10 cellular contexts compared by ENCODE assay signal in genomic region chr4:6696611-6697010, GRCh38. TPM values are rescaled to one million over a fixed set of nuclear protein-coding genes. Genes with fewer than 3 reads are reported as not detected.
A peak's percentile ranks its signal among the peaks of the same experiment; 100 is the strongest.
DNase-seq lines count a peak whose midpoint lies in the region; ATAC-seq and TF ChIP-seq lines count a peak whose summit lies in the region.
"Had no signal": no experiment of that assay in that cellular context is flagged by ENCODE, and none has a peak within 500 bp of the region (broad histone marks: within the 10 kb centered on the region; RNA-seq: fewer than 3 reads in every experiment).

No MANE protein-coding gene starts in this region.

- intact Hi-C loops in IMR-90 (cut with micrococcal nuclease) (no loop called here), colonic mucosa (cut with DNase I) (no loop called here)

- TF ChIP-seq CTCF in IMR-90 (conservative IDR thresholded peaks at IDR 0.05; ENCODE audit: low read depth, low read length) (no peak), colonic mucosa (IDR thresholded peaks at IDR 0.05) (no peak)

- no peak overlapping the region for H3K23ac ChIP-seq in IMR-90 (ENCODE audit: low read depth, low read length)

- H3K36me3 ChIP-seq in BLaER1 (peaks cover 24% of the 10 kb centered on the region), IMR-90 (ENCODE audit: control insufficient read depth, insufficient read depth, low read length) (no peaks in the 10 kb centered on the region), colonic mucosa (no peaks in the 10 kb centered on the region)

- H3K4me2 ChIP-seq in BLaER1 (peak overlapping the region; percentile 77), IMR-90 (ENCODE audit: low read depth, low read length) (no peak overlapping the region)

- H2BK20ac ChIP-seq in IMR-90 (ENCODE audit: low read depth, low read length), result no peak overlapping the region

- no peaks in the 10 kb centered on the region; the same call in 1 of the 2 replicates for H3K9me1 ChIP-seq in IMR-90 (ENCODE audit: insufficient read depth, low read length)

- H3K9me3 ChIP-seq in BLaER1 (no peaks in the 10 kb centered on the region), IMR-90 (ENCODE audit: control insufficient read depth, insufficient read depth, low read length) (no peaks in the 10 kb centered on the region), colonic mucosa (no peaks in the 10 kb centered on the region)
- H3K9me3 ChIP-seq: body of pancreas had no signal

- H4K20me1 ChIP-seq in BLaER1 (no peaks in the 10 kb centered on the region), IMR-90 (ENCODE audit: insufficient read depth, low read length) (no peaks in the 10 kb centered on the region; the same call in 1 of the 2 replicates)

- DNase-seq in IMR-90 (no peak), colonic mucosa (no peak), D341Med (ENCODE audit: low spot score) (no peak), GOT3 (lab: John Stamatoyannopoulos, UW) (no peak)
- DNase-seq in naive thymus-derived CD8-positive, alpha-beta T cell, result no peak
- no peak for DNase-seq in activated CD8-positive, alpha-beta memory T cell treated with anti-CD3 and anti-CD28 coated beads, Interleukin-2, amount 50 U/mL, for 4 hours
- DNase-seq: body of pancreas, NCI-H1092 treated with DMSO at 0.1 percent for 48 hours had no signal

- H3K4ac ChIP-seq in IMR-90 (ENCODE audit: low read depth, low read length), result no peak overlapping the region

- no peaks in the 10 kb centered on the region for H3K9me3 Mint-ChIP-seq in naive thymus-derived CD8-positive, alpha-beta T cell

- H2AK9ac ChIP-seq in IMR-90 (replicated peaks; ENCODE audit: low read depth, low read length, poor library complexity), result no peak overlapping the region

- peaks cover 0 to 27% of the 10 kb centered on the region in 2 experiments; a peak in 2 of 4 replicates for H3K79me1 ChIP-seq in IMR-90 (ENCODE audit: low read depth in 1 of 2, low read length in 2 of 2)

- H3K27ac ChIP-seq in BLaER1 (peak overlapping the region; percentile 60), IMR-90 (ENCODE audit: insufficient read depth, low read length) (no peak overlapping the region), colonic mucosa (peak overlapping the region; percentile 62)

- no peak overlapping the region for H2BK15ac ChIP-seq in IMR-90 (ENCODE audit: low read depth, low read length)

- no peak overlapping the region for H4K8ac ChIP-seq in IMR-90 (ENCODE audit: low read depth in 2 of 2, low read length in 2 of 2)

- no peak overlapping the region for H4K91ac ChIP-seq in IMR-90 (ENCODE audit: insufficient read depth, low read depth, low read length)

- H3K27me3 ChIP-seq in BLaER1 (no peaks in the 10 kb centered on the region), IMR-90 (ENCODE audit: control insufficient read depth, insufficient read depth, low read length) (no peaks in the 10 kb centered on the region), colonic mucosa (no peaks in the 10 kb centered on the region)
- H3K27me3 ChIP-seq: body of pancreas had no signal

- POLR2A ChIA-PET in IMR-90 (lab: Charles Lee; ENCODE audit: unreplicated experiment), result no interaction called here
- POLR2A ChIA-PET in naive thymus-derived CD8-positive, alpha-beta T cell (lab: Charles Lee), result interaction anchor here (1.0 to 16.9 kb wide), 11 partner anchors 9 to 371 kb away, joined by 3 to 521 read pairs (median 6); partner anchors contain the start of genes BLOC1S4, GRPEL1, MRFAP1 and MRFAP1L1

- peak; percentile 11; the same call in 1 of the 2 replicates for ATAC-seq in IMR-90 (ENCODE audit: low read depth)
- peak; percentile 56 to 61 for ATAC-seq in naive thymus-derived CD8-positive, alpha-beta T cell
- no peak for ATAC-seq in GM21528 (IDR thresholded peaks at IDR 0.05; ENCODE audit: low FRiP score, unreplicated experiment)
- ATAC-seq: body of pancreas had no signal

- no peak overlapping the region for H2BK120ac ChIP-seq in IMR-90 (ENCODE audit: low read depth, low read length)

- BruUV-seq in IMR-90 (replicated peaks; lab: Mats Ljungman, UMichigan), result no TSS peak

- H3K36me3 Mint-ChIP-seq in naive thymus-derived CD8-positive, alpha-beta T cell, result peaks cover 0 to 11% (median 10%) of the 10 kb centered on the region in 3 donors

- CTCF ChIA-PET in IMR-90 (lab: Yijun Ruan, JAX), result no interaction called here

- no peak overlapping the region for H4K5ac ChIP-seq in IMR-90 (ENCODE audit: low read depth, low read length)

- H3K14ac ChIP-seq in IMR-90 (replicated peaks; ENCODE audit: low read depth, low read length), result no peak overlapping the region

- no peak overlapping the region for H3K56ac ChIP-seq in IMR-90 (ENCODE audit: extremely low read depth, insufficient read depth, low read length)

- H3K4me1 ChIP-seq in BLaER1, result peaks cover 74% of the 10 kb centered on the region
- H3K4me1 ChIP-seq in IMR-90 (ENCODE audit: control insufficient read depth, insufficient read depth, low read length), result peaks cover 19% of the 10 kb centered on the region
- peaks cover 9% of the 10 kb centered on the region for H3K4me1 ChIP-seq in colonic mucosa

- no peak for TF ChIP-seq RAD21 in IMR-90 (IDR thresholded peaks at IDR 0.05; ENCODE audit: low read length)

- H3K4me3 ChIP-seq in BLaER1 (no peak overlapping the region), IMR-90 (ENCODE audit: insufficient read depth, low read depth, low read length) (no peak overlapping the region), colonic mucosa (no peak overlapping the region)
- H3K4me3 ChIP-seq: body of pancreas had no signal

- H2AFZ ChIP-seq in IMR-90 (replicated peaks; ENCODE audit: low read length, poor library complexity), result no peak overlapping the region

- no peak overlapping the region for H3K18ac ChIP-seq in IMR-90 (ENCODE audit: low read depth, low read length)

- H2AK5ac ChIP-seq in IMR-90 (ENCODE audit: low read depth, low read length), result no peak overlapping the region

- in situ Hi-C loops in IMR-90 (cut with MboI; ENCODE audit: low sequenced_read_pairs), result no loop called here

- WGBS in IMR-90 (ENCODE audit: extremely low coverage in 2 of 2, insufficient read length in 1 of 2), 2 experiments, result 89% methylated on average over 8 of the region's 8 CpGs; no CpG with 5 or more reads in 1 of the 2 experiments

- peaks cover 48 to 82% (median 78%) of the 10 kb centered on the region in 4 donors for H3K4me1 Mint-ChIP-seq in naive thymus-derived CD8-positive, alpha-beta T cell

- peak overlapping the region; percentile 40 to 81 (median 72) for H3K4me3 Mint-ChIP-seq in naive thymus-derived CD8-positive, alpha-beta T cell

- no peak for TF ChIP-seq POLR2A in IMR-90 (IDR thresholded peaks at IDR 0.05; ENCODE audit: low read depth, low read length)

- peak overlapping the region; percentile 90 to 98 (median 94) for H3K27ac Mint-ChIP-seq in naive thymus-derived CD8-positive, alpha-beta T cell

- no peaks in the 10 kb centered on the region for H3K27me3 Mint-ChIP-seq in naive thymus-derived CD8-positive, alpha-beta T cell

- no peak overlapping the region for H2BK5ac ChIP-seq in IMR-90 (ENCODE audit: low read depth, low read length, poor library complexity, severe bottlenecking)

- dilution Hi-C loops in IMR-90 (cut with HindIII; ENCODE audit: low sequenced_read_pairs, unreplicated experiment), result no loop called here

- peak overlapping the region; percentile 25; the same call in 1 of the 2 replicates for H3K9ac ChIP-seq in BLaER1
- H3K9ac ChIP-seq in IMR-90 (ENCODE audit: low read depth, low read length), result no peak overlapping the region
- peak overlapping the region in 1 of 2 donors; percentile 24 for H3K9ac ChIP-seq in colonic mucosa (ENCODE audit: low read depth in 2 of 2, low read length in 2 of 2)

TF ChIP-seq in IMR-90, 13 proteins besides CTCF, POLR2A, EP300 and RAD21:
- TF ChIP-seq USF2 (IDR thresholded peaks at IDR 0.05; ENCODE audit: low read depth, low read length) (no peak), BHLHE40 (IDR thresholded peaks at IDR 0.05; ENCODE audit: low read depth, low read length) (no peak), RCOR1 (IDR thresholded peaks at IDR 0.05; ENCODE audit: insufficient replicate concordance, low read length) (no peak)
TF ChIP-seq in IMR-90: peak in this region for 0.

RNA-seq across cellular contexts. Expression of gene S100P, which starts 2.9 kb away (rescaled TPM):
- total RNA-seq in IMR-90 (2012; rRNA removed) (not detected in 2 replicates), colonic mucosa (100 to 1,000 TPM; 137 to 547 TPM)
- polyA plus RNA-seq in IMR-90 (2012; rRNA removed), result not detected in 2 replicates
- polyA plus RNA-seq in IMR-90 (2012; cell fraction: cytosol; rRNA removed), result not detected in 2 replicates
- 0.06 TPM in 1 of 2 replicates, not detected in the other for polyA plus RNA-seq in IMR-90 (2012; cell fraction: nucleus; rRNA removed; ENCODE audit: low replicate concordance)
- 1 to 10 TPM in 1 of 2 experiments, under 1 TPM in 1; 0.39 to 3.0 TPM for total RNA-seq in naive thymus-derived CD8-positive, alpha-beta T cell
- 1 to 10 TPM in 1 of 3 donors, not detected in 2; 3.2 TPM for polyA plus RNA-seq in naive thymus-derived CD8-positive, alpha-beta T cell

RNA-seq across cellular contexts. Expression of gene MRFAP1L1, which starts 13.1 kb away (rescaled TPM):
- total RNA-seq in IMR-90 (2012; rRNA removed) (31.7 and 64.2 TPM in 2 replicates), colonic mucosa (10 to 100 TPM; 33.6 to 37.4 TPM)
- polyA plus RNA-seq in IMR-90 (2012; rRNA removed), result 41.7 and 47.0 TPM in 2 replicates
- polyA plus RNA-seq in IMR-90 (2012; cell fraction: cytosol; rRNA removed), result 21.2 and 35.5 TPM in 2 replicates
- 7.2 and 19.4 TPM in 2 replicates for polyA plus RNA-seq in IMR-90 (2012; cell fraction: nucleus; rRNA removed; ENCODE audit: low replicate concordance)
- 100 to 1,000 TPM; 123 to 127 TPM for total RNA-seq in naive thymus-derived CD8-positive, alpha-beta T cell
- 100 to 1,000 TPM; 102 to 124 (median 105) TPM for polyA plus RNA-seq in naive thymus-derived CD8-positive, alpha-beta T cell

RNA-seq across cellular contexts. Expression of gene BLOC1S4, which starts 19.4 kb away (rescaled TPM):
- 8.8 and 13.3 TPM in 2 replicates for total RNA-seq in IMR-90 (2012; rRNA removed)
- polyA plus RNA-seq in IMR-90 (2012; rRNA removed), result 22.1 and 24.2 TPM in 2 replicates
- 7.3 and 27.7 TPM in 2 replicates for polyA plus RNA-seq in IMR-90 (2012; cell fraction: cytosol; rRNA removed)
- polyA plus RNA-seq in IMR-90 (2012; cell fraction: nucleus; rRNA removed; ENCODE audit: low replicate concordance), result 8.6 and 17.4 TPM in 2 replicates
- 10 to 100 TPM; 14.4 to 16.4 TPM for total RNA-seq in colonic mucosa
- 10 to 100 TPM; 38.7 to 40.0 TPM for total RNA-seq in naive thymus-derived CD8-positive, alpha-beta T cell
- 10 to 100 TPM; 65.8 to 81.6 (median 75.4) TPM for polyA plus RNA-seq in naive thymus-derived CD8-positive, alpha-beta T cell

RNA-seq across cellular contexts. Expression of gene MRFAP1, which starts 56.1 kb away (rescaled TPM):
- total RNA-seq in IMR-90 (2012; rRNA removed) (65.4 and 131 TPM in 2 replicates), colonic mucosa (100 to 1,000 TPM; 214 to 274 TPM)
- polyA plus RNA-seq in IMR-90 (2012; rRNA removed), result 268 and 279 TPM in 2 replicates
- polyA plus RNA-seq in IMR-90 (2012; cell fraction: cytosol; rRNA removed), result 176 and 281 TPM in 2 replicates
- 72.6 and 119 TPM in 2 replicates for polyA plus RNA-seq in IMR-90 (2012; cell fraction: nucleus; rRNA removed; ENCODE audit: low replicate concordance)
- 100 to 1,000 TPM; 148 to 153 TPM for total RNA-seq in naive thymus-derived CD8-positive, alpha-beta T cell
- polyA plus RNA-seq in naive thymus-derived CD8-positive, alpha-beta T cell, result 100 to 1,000 TPM; 141 to 186 (median 155) TPM

Comparison
In these comparisons a context has a peak if more than half of its experiments do, and no peak if none do; other contexts are left out.
1. RNA of gene S100P, which starts 2.9 kb away (total RNA-seq): 137 to 547 TPM in colonic mucosa; 0.39 to 3.0 TPM in naive thymus-derived CD8-positive, alpha-beta T cell and not detected in IMR-90; every median in the first group is over 10 times any median in the second.